6 cellular contexts compared by ENCODE assay signal in the genomic region with DNA sequence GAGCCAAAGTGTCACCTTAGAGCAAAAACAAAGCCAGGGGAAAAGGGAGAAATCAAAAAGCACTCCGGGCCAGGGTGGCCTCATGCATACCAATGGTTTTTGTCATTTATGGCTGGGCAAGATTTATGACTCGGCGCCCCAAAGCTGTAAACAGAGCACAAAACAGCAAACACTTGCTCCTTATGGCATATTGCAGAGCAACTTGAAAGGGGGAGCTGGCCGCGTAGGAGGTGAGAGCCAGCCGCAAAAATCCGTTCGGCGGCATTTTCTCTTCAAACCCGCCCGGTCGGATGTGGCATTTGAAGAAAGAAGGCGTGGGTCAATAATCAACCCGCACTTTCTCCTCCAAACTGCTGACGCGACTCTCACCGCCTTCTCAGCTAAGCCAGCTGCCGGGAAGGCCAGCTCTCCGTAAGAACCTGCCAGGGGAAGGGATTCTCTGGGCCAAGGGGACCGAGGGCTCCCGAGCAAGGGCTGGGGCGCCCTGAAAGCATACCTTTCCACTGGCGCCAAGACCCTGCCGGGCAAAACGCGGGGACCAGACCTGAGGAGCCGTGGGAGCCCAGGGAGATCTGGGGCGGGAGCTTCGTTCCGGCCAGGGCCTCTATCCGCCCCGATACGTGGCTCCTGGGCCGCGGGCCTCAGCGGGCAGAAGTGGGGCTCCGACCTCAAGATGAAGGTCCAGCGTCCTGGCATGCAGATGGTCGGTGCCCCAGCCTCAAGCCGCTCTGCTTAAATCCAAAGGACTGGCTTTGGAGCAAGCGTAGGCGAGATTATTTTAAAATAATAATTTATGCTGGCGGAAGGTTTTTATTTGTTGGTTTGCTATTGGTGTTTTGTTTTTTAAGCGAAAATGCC. TPM values are rescaled to one million over a fixed set of nuclear protein-coding genes. Genes with fewer than 3 reads are reported as not detected.
DNase-seq lines count a peak whose midpoint lies in the region; ATAC-seq lines count a peak whose summit lies in the region.

No MANE protein-coding gene starts in this region.

- CTCF ChIA-PET in activated naive CD4-positive, alpha-beta T cell treated with anti-CD3 and anti-CD28 coated beads for 36 hours (lab: Charles Lee), result no interaction called here

- H3K4me1 ChIP-seq in right cardiac atrium (ENCODE audit: control insufficient read depth, insufficient read depth, low read length), result no peaks in the 10 kb centered on the region
- no peaks in the 10 kb centered on the region for H3K4me1 ChIP-seq in thymus (ENCODE audit: control insufficient read depth, insufficient read depth, low read length)

- H3K27ac ChIP-seq in right cardiac atrium (ENCODE audit: low read length) (peak overlapping the region; percentile 16), thymus (ENCODE audit: low read depth) (peak overlapping the region; percentile 58)

- H3K4me3 Mint-ChIP-seq in activated T-cell treated with anti-CD3 and anti-CD28 coated beads, Interleukin-2, amount 50 U/mL, for 72 hours, result no peak overlapping the region
- H3K4me3 Mint-ChIP-seq in activated naive CD4-positive, alpha-beta T cell treated with anti-CD3 and anti-CD28 coated beads for 36 hours, result no peak overlapping the region

- H3K4me1 Mint-ChIP-seq in activated T-cell treated with anti-CD3 and anti-CD28 coated beads, Interleukin-2, amount 50 U/mL, for 72 hours (ENCODE audit: low read depth), result no peaks in the 10 kb centered on the region
- no peaks in the 10 kb centered on the region for H3K4me1 Mint-ChIP-seq in activated naive CD4-positive, alpha-beta T cell treated with anti-CD3 and anti-CD28 coated beads for 36 hours (ENCODE audit: low read depth)

- no peaks in the 10 kb centered on the region for H3K36me3 ChIP-seq in thymus (ENCODE audit: control insufficient read depth, insufficient read depth)

- no peaks in the 10 kb centered on the region for H3K9me3 Mint-ChIP-seq in activated T-cell treated with anti-CD3 and anti-CD28 coated beads, Interleukin-2, amount 50 U/mL, for 72 hours
- H3K9me3 Mint-ChIP-seq in activated naive CD4-positive, alpha-beta T cell treated with anti-CD3 and anti-CD28 coated beads for 36 hours, result no peaks in the 10 kb centered on the region

- DNase-seq in RPMI7951 (ENCODE audit: low read depth), result peak; percentile 41
- DNase-seq in right cardiac atrium, result no peak
- DNase-seq in activated T-cell treated with anti-CD3 and anti-CD28 coated beads, Interleukin-2, amount 50 U/mL, for 72 hours, result no peak
- DNase-seq in NCI-H2227 (lab: John Stamatoyannopoulos, UW; ENCODE audit: unreplicated experiment), result no peak
- no peak for DNase-seq in activated naive CD4-positive, alpha-beta T cell treated with anti-CD3 and anti-CD28 coated beads for 36 hours

- H3K36me3 Mint-ChIP-seq in activated T-cell treated with anti-CD3 and anti-CD28 coated beads, Interleukin-2, amount 50 U/mL, for 72 hours (ENCODE audit: insufficient read depth in 2 of 2), result no peaks in the 10 kb centered on the region
- H3K36me3 Mint-ChIP-seq in activated naive CD4-positive, alpha-beta T cell treated with anti-CD3 and anti-CD28 coated beads for 36 hours (ENCODE audit: low read depth), result no peaks in the 10 kb centered on the region

- no peaks in the 10 kb centered on the region for H3K9me3 ChIP-seq in right cardiac atrium (ENCODE audit: control insufficient read depth, low read length)
- H3K9me3 ChIP-seq in thymus (ENCODE audit: control insufficient read depth), result no peaks in the 10 kb centered on the region

- intact Hi-C loops in right cardiac atrium (cut with DNase I), result no loop called here
- intact Hi-C loops in activated naive CD4-positive, alpha-beta T cell treated with anti-CD3 and anti-CD28 coated beads for 36 hours (cut with micrococcal nuclease), result no loop called here

- H3K27me3 ChIP-seq in right cardiac atrium (ENCODE audit: control insufficient read depth, insufficient read depth) (no peaks in the 10 kb centered on the region), thymus (ENCODE audit: control insufficient read depth, insufficient read depth) (no peaks in the 10 kb centered on the region)

- H3K4me3 ChIP-seq in right cardiac atrium (ENCODE audit: low read length) (peak overlapping the region; percentile 37), thymus (ENCODE audit: low read length) (peak overlapping the region; percentile 14)

- ATAC-seq in right cardiac atrium, result no peak
- ATAC-seq in activated T-cell treated with anti-CD3 and anti-CD28 coated beads, Interleukin-2, amount 50 U/mL, for 72 hours (replicated peaks in 1 of 2), result no peak

- 23% methylated on average over 44 of the region's 44 CpGs for WGBS in right cardiac atrium
- WGBS in thymus, result 89% methylated on average over 44 of the region's 44 CpGs

- no peak overlapping the region for H3K27ac Mint-ChIP-seq in activated T-cell treated with anti-CD3 and anti-CD28 coated beads, Interleukin-2, amount 50 U/mL, for 72 hours
- H3K27ac Mint-ChIP-seq in activated naive CD4-positive, alpha-beta T cell treated with anti-CD3 and anti-CD28 coated beads for 36 hours, result no peak overlapping the region

- no peaks in the 10 kb centered on the region for H3K27me3 Mint-ChIP-seq in activated T-cell treated with anti-CD3 and anti-CD28 coated beads, Interleukin-2, amount 50 U/mL, for 72 hours (ENCODE audit: low read depth)
- peaks cover 2% of the 10 kb centered on the region for H3K27me3 Mint-ChIP-seq in activated naive CD4-positive, alpha-beta T cell treated with anti-CD3 and anti-CD28 coated beads for 36 hours (ENCODE audit: low read depth)

RNA-seq across cellular contexts. Expression of a gene that starts 12.9 kb away (rescaled TPM):
- total RNA-seq in RPMI7951 (2014; rRNA removed; shearing (Covaris generic)), result 0.84 and 1.1 TPM in 2 replicates
- total RNA-seq in right cardiac atrium, result under 1 TPM in 3 of 4 donors, not detected in 1; 0.12 to 0.60 (median 0.37) TPM
- polyA plus RNA-seq in right cardiac atrium (0.36 TPM), thymus (3.9 TPM)
- total RNA-seq in activated T-cell treated with anti-CD3 and anti-CD28 coated beads, Interleukin-2, amount 50 U/mL, for 72 hours, result not detected
- total RNA-seq in activated naive CD4-positive, alpha-beta T cell treated with anti-CD3 and anti-CD28 coated beads for 36 hours, result not detected

RNA-seq across cellular contexts. Expression of a gene that starts 15.2 kb away (rescaled TPM):
- total RNA-seq in RPMI7951 (2014; rRNA removed; shearing (Covaris generic)), result 4.3 and 9.7 TPM in 2 replicates
- total RNA-seq in right cardiac atrium, result 1 to 10 TPM in 2 of 4 donors, under 1 TPM in 2; 0.12 to 2.2 (median 1.1) TPM
- polyA plus RNA-seq in right cardiac atrium, result 3.3 TPM
- 3.0 TPM for polyA plus RNA-seq in thymus
- under 1 TPM in 1 of 2 donors, not detected in 1; 0.79 TPM for total RNA-seq in activated T-cell treated with anti-CD3 and anti-CD28 coated beads, Interleukin-2, amount 50 U/mL, for 72 hours
- under 1 TPM in 1 of 2 experiments, not detected in 1; 0.14 TPM for total RNA-seq in activated naive CD4-positive, alpha-beta T cell treated with anti-CD3 and anti-CD28 coated beads for 36 hours

RNA-seq across cellular contexts. Expression of a gene that starts 19.6 kb away (rescaled TPM):
- 6.2 and 7.3 TPM in 2 replicates for total RNA-seq in RPMI7951 (2014; rRNA removed; shearing (Covaris generic))
- total RNA-seq in right cardiac atrium, result under 1 TPM in 2 of 4 donors, not detected in 2; 0.15 to 0.29 TPM
- polyA plus RNA-seq in right cardiac atrium (0.14 TPM), thymus (0.71 TPM)
- total RNA-seq in activated T-cell treated with anti-CD3 and anti-CD28 coated beads, Interleukin-2, amount 50 U/mL, for 72 hours, result under 1 TPM; 0.58 to 0.69 TPM
- total RNA-seq in activated naive CD4-positive, alpha-beta T cell treated with anti-CD3 and anti-CD28 coated beads for 36 hours, result under 1 TPM; 0.24 to 0.30 TPM

RNA-seq across cellular contexts. Expression of a gene that starts 28.1 kb away (rescaled TPM):
- 4.7 and 5.6 TPM in 2 replicates for total RNA-seq in RPMI7951 (2014; rRNA removed; shearing (Covaris generic))
- under 1 TPM in 1 of 4 donors, not detected in 3; 0.17 TPM for total RNA-seq in right cardiac atrium
- polyA plus RNA-seq in right cardiac atrium (0.43 TPM), thymus (0.43 TPM)
- under 1 TPM in 1 of 2 donors, not detected in 1; 0.14 TPM for total RNA-seq in activated T-cell treated with anti-CD3 and anti-CD28 coated beads, Interleukin-2, amount 50 U/mL, for 72 hours
- not detected for total RNA-seq in activated naive CD4-positive, alpha-beta T cell treated with anti-CD3 and anti-CD28 coated beads for 36 hours

RNA-seq across cellular contexts. Expression of a gene that starts 32.2 kb away (rescaled TPM):
- 1.8 and 7.2 TPM in 2 replicates for total RNA-seq in RPMI7951 (2014; rRNA removed; shearing (Covaris generic))
- total RNA-seq in right cardiac atrium, result not detected
- polyA plus RNA-seq in right cardiac atrium, result not detected
- 0.09 TPM for polyA plus RNA-seq in thymus
- total RNA-seq in activated T-cell treated with anti-CD3 and anti-CD28 coated beads, Interleukin-2, amount 50 U/mL, for 72 hours, result under 1 TPM in 1 of 2 donors, not detected in 1; 0.31 TPM
- not detected for total RNA-seq in activated naive CD4-positive, alpha-beta T cell treated with anti-CD3 and anti-CD28 coated beads for 36 hours
